Comparison of ENCODE assay signal across 8 cellular contexts in genomic region chr7:100176096-100176835, GRCh38. TPM values are rescaled to one million over a fixed set of nuclear protein-coding genes. Genes with fewer than 3 reads are reported as not detected.
DNase-seq lines count a peak whose midpoint lies in the region; TF ChIP-seq lines count a peak whose summit lies in the region.

No MANE protein-coding gene starts in this region.

- DNase-seq in DMS79 treated with DMSO at 0.1 percent for 48 hours (lab: John Stamatoyannopoulos, UW), result peak; percentile 10
- DNase-seq in DMS79 (lab: John Stamatoyannopoulos, UW), result no peak
- DNase-seq in OCI-LY7 (ENCODE audit: low spot score), result no peak
- no peak for DNase-seq in endothelial cell (ENCODE audit: low spot score)
- peak; percentile 58 for DNase-seq in posterior vena cava (ENCODE audit: low spot score)
- DNase-seq in NCI-H446 treated with DMSO at 0.1 percent for 48 hours (lab: John Stamatoyannopoulos, UW), result no peak
- DNase-seq in GM19238 (ENCODE audit: insufficient read length, low spot score), result no peak
- DNase-seq in hepatic stellate cell (ENCODE audit: low spot score), result no peak

- peak overlapping the region; percentile 54 for H3K27ac Mint-ChIP-seq in endothelial cell (ENCODE audit: unreplicated experiment)

- no peaks in the 10 kb centered on the region for H4K20me1 ChIP-seq in OCI-LY7 (ENCODE audit: insufficient read depth, low read length)

- no peaks in the 10 kb centered on the region for H3K9me3 Mint-ChIP-seq in endothelial cell (ENCODE audit: unreplicated experiment)

- TSS peak; percentile 65 for BruUV-seq in OCI-LY7 (replicated peaks; lab: Mats Ljungman, UMichigan)

- no peak overlapping the region for H3K27ac ChIP-seq in OCI-LY7 (ENCODE audit: low read depth, low read length, poor library complexity, severe bottlenecking)

- no peaks in the 10 kb centered on the region for H3K9me3 ChIP-seq in OCI-LY7 (ENCODE audit: low read length)

- peaks cover 16% of the 10 kb centered on the region for H3K36me3 Mint-ChIP-seq in endothelial cell (ENCODE audit: low read depth, unreplicated experiment)

- peaks cover 18% of the 10 kb centered on the region for H3K27me3 Mint-ChIP-seq in endothelial cell (ENCODE audit: unreplicated experiment)

- H3K4me2 ChIP-seq in OCI-LY7 (ENCODE audit: low read length), result peak overlapping the region; percentile 99

- TF ChIP-seq CTCF in OCI-LY7 (conservative IDR thresholded peaks at IDR 0.05; ENCODE audit: low read length) (no peak), endothelial cell (IDR thresholded peaks at IDR 0.05; ENCODE audit: unreplicated experiment) (no peak)

- H3K4me3 Mint-ChIP-seq in endothelial cell (ENCODE audit: unreplicated experiment), result peak overlapping the region; percentile 91

- no peaks in the 10 kb centered on the region for H3K9me2 ChIP-seq in OCI-LY7 (ENCODE audit: insufficient read depth, low read length)

- peaks cover 23% of the 10 kb centered on the region for H3K4me1 Mint-ChIP-seq in endothelial cell (ENCODE audit: unreplicated experiment)

- POLR2A ChIA-PET in OCI-LY7 (lab: Charles Lee), result interaction anchor here (1.0 to 1.5 kb wide), 2 partner anchors 17 to 42 kb away, joined by 4 to 7 read pairs; no protein-coding TSS in a partner anchor

- intact Hi-C loops in OCI-LY7 (cut with micrococcal nuclease; ENCODE audit: unreplicated experiment) (no loop called here), posterior vena cava (cut with DNase I) (no loop called here)

- CTCF ChIA-PET in OCI-LY7 (lab: Charles Lee; ENCODE audit: unreplicated experiment), result no interaction called here

- H3K4me1 ChIP-seq in OCI-LY7 (ENCODE audit: insufficient read depth, low read length, poor library complexity, severe bottlenecking), result peaks cover 76% of the 10 kb centered on the region

- peaks cover 6% of the 10 kb centered on the region; the same call in 1 of the 2 replicates for H3K79me2 ChIP-seq in OCI-LY7 (ENCODE audit: insufficient read depth, low read depth, low read length)

- H3K4me3 ChIP-seq in OCI-LY7 (ENCODE audit: low read depth, low read length, poor library complexity, severe bottlenecking), result peak overlapping the region; percentile 95

- no peak overlapping the region for H2AFZ ChIP-seq in OCI-LY7 (ENCODE audit: low read length)

- H3K36me3 ChIP-seq in OCI-LY7 (ENCODE audit: insufficient read depth, low read length), result peaks cover 9% of the 10 kb centered on the region; the same call in 1 of the 2 replicates

RNA-seq across cellular contexts. Expression of gene GPC2, which starts 0.9 kb away (rescaled TPM):
- total RNA-seq in OCI-LY7 (2014; rRNA removed; shearing (Covaris generic)), result 20.2 and 33.2 TPM in 2 replicates
- 23.2 and 31.7 TPM in 2 replicates for total RNA-seq in OCI-LY7 (2022)
- 27.2 TPM for total RNA-seq in endothelial cell (ENCODE audit: unreplicated experiment)
- total RNA-seq in posterior vena cava, result 1 to 10 TPM in 1 of 2 donors, under 1 TPM in 1; 0.81 to 1.2 TPM

RNA-seq across cellular contexts. Expression of gene STAG3, which starts 1.5 kb away (rescaled TPM):
- 56.1 and 82.8 TPM in 2 replicates for total RNA-seq in OCI-LY7 (2014; rRNA removed; shearing (Covaris generic))
- total RNA-seq in OCI-LY7 (2022) (70.2 and 79.2 TPM in 2 replicates), endothelial cell (ENCODE audit: unreplicated experiment) (1.9 TPM), posterior vena cava (1 to 10 TPM in 1 of 2 donors, under 1 TPM in 1; 0.52 to 1.2 TPM)

RNA-seq across cellular contexts. Expression of gene GAL3ST4, which starts 7.8 kb away (rescaled TPM):
- 3.9 and 4.6 TPM in 2 replicates for total RNA-seq in OCI-LY7 (2014; rRNA removed; shearing (Covaris generic))
- total RNA-seq in OCI-LY7 (2022) (5.2 and 6.1 TPM in 2 replicates), endothelial cell (ENCODE audit: unreplicated experiment) (4.4 TPM), posterior vena cava (10 to 100 TPM in 1 of 2 donors, 1 to 10 TPM in 1; 6.2 to 11.2 TPM)

RNA-seq across cellular contexts. Expression of gene TRAPPC14, which starts 17.7 kb away (rescaled TPM):
- 30.6 and 38.8 TPM in 2 replicates for total RNA-seq in OCI-LY7 (2014; rRNA removed; shearing (Covaris generic))
- 41.6 and 49.9 TPM in 2 replicates for total RNA-seq in OCI-LY7 (2022)
- 30.2 TPM for total RNA-seq in endothelial cell (ENCODE audit: unreplicated experiment)
- 10 to 100 TPM; 11.2 to 13.3 TPM for total RNA-seq in posterior vena cava

RNA-seq across cellular contexts. Expression of gene LAMTOR4, which starts 27.5 kb away (rescaled TPM):
- total RNA-seq in OCI-LY7 (2014; rRNA removed; shearing (Covaris generic)), result 243 and 263 TPM in 2 replicates
- total RNA-seq in OCI-LY7 (2022) (207 and 237 TPM in 2 replicates), endothelial cell (ENCODE audit: unreplicated experiment) (68.6 TPM), posterior vena cava (10 to 100 TPM; 72.6 to 91.6 TPM)

Comparison
In these comparisons a context has a peak if more than half of its experiments do, and no peak if none do; other contexts are left out.
1. DNase-seq: peak in DMS79 treated with DMSO at 0.1 percent for 48 hours (single experiment) and posterior vena cava (single experiment); none in DMS79 (single experiment), OCI-LY7 (single experiment), endothelial cell (single experiment), NCI-H446 treated with DMSO at 0.1 percent for 48 hours (single experiment), GM19238 (single experiment) and hepatic stellate cell (single experiment).
2. RNA of gene GPC2, which starts 0.9 kb away (total RNA-seq): 27.2 TPM in endothelial cell (single experiment) and 20.2 to 33.2 TPM in OCI-LY7; 0.81 to 1.2 TPM in posterior vena cava; every median in the first group is over 4 times any median in the second.
3. RNA of gene STAG3, which starts 1.5 kb away (total RNA-seq): 56.1 to 82.8 TPM in OCI-LY7; 1.9 TPM in endothelial cell (single experiment) and 0.52 to 1.2 TPM in posterior vena cava; every median in the first group is over 10 times any median in the second.